16 cellular contexts compared by ENCODE assay signal in the genomic region with DNA sequence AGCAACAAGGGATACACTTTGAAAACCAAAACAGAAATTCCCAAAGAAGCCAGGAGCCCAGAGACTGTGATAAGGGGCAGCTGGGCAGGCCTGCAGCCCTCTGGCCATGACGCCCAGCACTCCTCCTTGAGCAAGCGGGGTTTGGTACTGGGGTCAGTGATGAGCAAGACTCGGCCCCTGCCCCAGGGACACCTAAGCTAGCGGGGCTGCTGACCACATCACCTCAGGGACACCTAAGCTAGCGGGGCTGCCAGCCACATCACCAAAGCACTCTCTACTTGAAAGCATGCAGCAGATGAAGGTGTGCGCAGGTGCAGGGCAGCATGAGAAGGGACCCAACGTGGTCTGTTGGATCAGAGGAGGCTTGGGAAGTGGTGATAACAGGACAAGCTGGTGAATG.
"Had no signal": no experiment of that assay in that cellular context is flagged by ENCODE, and none has a peak within 500 bp of the region (broad histone marks: within the 10 kb centered on the region; RNA-seq: fewer than 3 reads in every experiment).

No MANE protein-coding gene starts in this region.

- DNase-seq: foreskin melanocyte; heart left ventricle; hippocampal formation; left ventricle myocardium inferior; lower lobe of right lung; naive B cell; right lobe of liver; spleen; stimulated activated CD4-positive, alpha-beta T cell treated with anti-CD3 and anti-CD28 coated beads, Interleukin-15, amount 100 ng/mL, for 24 hours; stimulated activated CD4-positive, alpha-beta T cell treated with anti-CD3 and anti-CD28 coated beads, Interleukin-1b, Interleukin-23, amount 100 ng/mL, for 48 hours; stimulated activated CD4-positive, alpha-beta T cell treated with anti-CD3 and anti-CD28 coated beads, Interleukin-4, amount 100 ng/mL, for 24 hours; stimulated activated naive B cell treated with anti-CD40 and anti-IgM and Interleukin-4, amounts not matched to agents 10 μg/mL and 1 μg/mL and 100 μg/mL, for 72 hours; stimulated activated naive CD8-positive, alpha-beta T cell treated with anti-CD3 and anti-CD28 coated beads, Interleukin-15, amount 100 ng/mL, for 72 hours; substantia nigra had no signal

- H3K27ac ChIP-seq: heart left ventricle, left ventricle myocardium inferior, lower lobe of right lung, right lobe of liver, spleen, upper lobe of left lung, vagina had no signal

- H3K27me3 ChIP-seq: right lobe of liver, upper lobe of left lung, vagina had no signal

- H3K36me3 ChIP-seq: heart left ventricle, left ventricle myocardium inferior, lower lobe of right lung, right lobe of liver, spleen, upper lobe of left lung, vagina had no signal

- H3K4me1 ChIP-seq: heart left ventricle, left ventricle myocardium inferior, lower lobe of right lung, spleen, upper lobe of left lung, vagina had no signal

- H3K4me3 ChIP-seq: heart left ventricle, left ventricle myocardium inferior, lower lobe of right lung, right lobe of liver, spleen, upper lobe of left lung, vagina had no signal

- ATAC-seq: lower lobe of right lung; right lobe of liver; stimulated activated naive B cell treated with anti-CD40 and anti-IgM and Interleukin-4, amounts not matched to agents 10 μg/mL and 1 μg/mL and 100 μg/mL, for 72 hours; stimulated activated naive CD8-positive, alpha-beta T cell treated with anti-CD3 and anti-CD28 coated beads, Interleukin-15, amount 100 ng/mL, for 72 hours had no signal

- H3K9me3 ChIP-seq: right lobe of liver, vagina had no signal
